ENCODE assay signal across 9 cellular contexts in the genomic region with DNA sequence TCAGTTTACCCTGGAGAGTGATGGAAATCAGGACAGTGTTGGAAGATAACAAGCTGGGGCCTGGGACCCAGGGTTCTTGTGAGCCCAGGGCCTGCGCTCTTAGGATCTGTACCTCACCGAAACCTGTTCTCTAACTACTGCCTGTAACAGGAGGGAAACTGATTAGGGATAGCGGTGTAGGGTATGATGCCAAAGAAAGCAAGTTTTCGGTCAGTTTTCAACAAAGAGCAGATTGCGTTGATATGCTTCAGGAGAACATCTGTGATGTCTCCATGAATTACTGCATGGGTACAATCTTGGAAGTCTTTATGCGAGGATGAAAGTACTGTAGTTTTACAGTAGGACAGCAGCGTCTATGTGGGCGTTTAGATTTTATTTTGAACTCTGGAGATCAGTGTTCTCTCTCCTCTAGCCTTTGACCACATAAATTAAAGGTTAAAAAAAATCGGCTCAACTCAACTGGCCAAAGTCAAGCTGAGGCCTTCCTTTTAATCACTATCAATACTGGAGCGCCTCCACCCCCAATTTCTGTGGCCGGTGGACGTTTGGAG.
DNase-seq lines count a peak whose midpoint lies in the region; ATAC-seq and TF ChIP-seq lines count a peak whose summit lies in the region.
"Had no signal": no experiment of that assay in that cellular context is flagged by ENCODE, and none has a peak within 500 bp of the region (broad histone marks: within the 10 kb centered on the region; RNA-seq: fewer than 3 reads in every experiment).

No MANE protein-coding gene starts in this region.

- peaks cover 4% of the 10 kb centered on the region for H3K36me3 Mint-ChIP-seq in activated naive CD8-positive, alpha-beta T cell

- peaks cover 40% of the 10 kb centered on the region for H3K27me3 ChIP-seq in iPS-15b (ENCODE audit: control insufficient read depth, insufficient read depth, low read length)

- ATAC-seq in HG03565 (IDR thresholded peaks at IDR 0.05; ENCODE audit: unreplicated experiment) = no peak

- H3K27ac Mint-ChIP-seq in activated naive CD8-positive, alpha-beta T cell = no peak overlapping the region

- CTCF ChIA-PET in HEK293 (lab: Yijun Ruan, JAX) = interaction anchor here (0.8 to 1.3 kb wide), 3 partner anchors 26 to 307 kb away, joined by 3 to 5 read pairs (median 4); no protein-coding TSS in a partner anchor

- peak overlapping the region; percentile 77 for H3K4me3 Mint-ChIP-seq in activated naive CD8-positive, alpha-beta T cell

- peaks cover 13% of the 10 kb centered on the region for H3K27me3 Mint-ChIP-seq in activated naive CD8-positive, alpha-beta T cell

- H3K4me3 ChIP-seq in HEK293 (ENCODE audit: low read depth, low read length) (peak overlapping the region; percentile 76), iPS-15b (ENCODE audit: low read depth, low read length) (peak overlapping the region; percentile 73), skin epidermis (peak overlapping the region; percentile 51 to 90 (median 67))

- POLR2A ChIA-PET in HEK293 (lab: Yijun Ruan, JAX) = interaction anchor here (0.5 to 1.7 kb wide), 2 partner anchors 106 to 320 kb away, joined by 4 to 6 read pairs; no protein-coding TSS in a partner anchor

- no peak overlapping the region for H3K9ac ChIP-seq in iPS-15b (ENCODE audit: low read depth, low read length)

- H3K4me1 ChIP-seq in HEK293 (ENCODE audit: control insufficient read depth, insufficient read depth, low read length) = peaks cover 8% of the 10 kb centered on the region; the same call in 1 of the 2 replicates
- peaks cover 8% of the 10 kb centered on the region for H3K4me1 ChIP-seq in iPS-15b (ENCODE audit: control insufficient read depth, insufficient read depth, low read length)

- H3K4me1 Mint-ChIP-seq in activated naive CD8-positive, alpha-beta T cell (ENCODE audit: low read depth) = peaks cover 65% of the 10 kb centered on the region

- H3K36me3 ChIP-seq in HEK293 (ENCODE audit: control insufficient read depth in 2 of 2, insufficient read depth in 1 of 2, low read length in 2 of 2) (no peaks in the 10 kb centered on the region), iPS-15b (ENCODE audit: control insufficient read depth, insufficient read depth, low read length) (no peaks in the 10 kb centered on the region)

- H3K27ac ChIP-seq in HEK293 (ENCODE audit: extremely low read depth, low read depth, low read length) (no peak overlapping the region), skin epidermis (peak overlapping the region in 17 of 21 experiments; percentile 57 to 98 (median 92))

- DNase-seq in T-helper 9 cell (no peak), posterior cingulate gyrus (no peak)
- DNase-seq in activated CD4-positive, CD25-positive, alpha-beta regulatory T cell treated with anti-CD3 and anti-CD28 coated beads, Interleukin-2, amount 50 U/mL, for 72 hours = no peak
- DNase-seq: NCI-H1436 treated with DMSO at 0.1 percent for 48 hours had no signal

- intact Hi-C loops in posterior cingulate gyrus (cut with DNase I) = loop anchor here (10.0 kb wide), 1 partner anchor 226 kb away; no protein-coding TSS in a partner anchor

- TF ChIP-seq CTCF in HEK293 (tag by site-specific recombination; IDR thresholded peaks at IDR 0.05) = no peak

- H3K9me3 ChIP-seq in HEK293 (ENCODE audit: control insufficient read depth, insufficient read depth, low read depth, low read length) (no peaks in the 10 kb centered on the region), iPS-15b (ENCODE audit: control insufficient read depth, insufficient read depth, low read length) (no peaks in the 10 kb centered on the region)

- no peaks in the 10 kb centered on the region for H3K9me3 Mint-ChIP-seq in activated naive CD8-positive, alpha-beta T cell (ENCODE audit: low read depth)

TF ChIP-seq in HEK293, 187 proteins besides CTCF, POLR2A, EP300 and RAD21:
- TF ChIP-seq OVOL3 (tag by site-specific recombination; IDR thresholded peaks at IDR 0.05) (no peak), HOXD13 (CRISPR knock-in tag; IDR thresholded peaks at IDR 0.05; ENCODE audit: borderline replicate concordance) (no peak), ZBTB1 (tag by site-specific recombination; IDR thresholded peaks at IDR 0.05) (no peak), ZNF658 (tag by site-specific recombination; IDR thresholded peaks at IDR 0.05) (no peak), PRDM10 (tag by site-specific recombination; IDR thresholded peaks at IDR 0.05) (no peak), ZNF341 (tag by site-specific recombination; IDR thresholded peaks at IDR 0.05; ENCODE audit: low read depth) (no peak), KLF7 (tag by site-specific recombination; IDR thresholded peaks at IDR 0.05; ENCODE audit: borderline replicate concordance) (no peak), ZNF473 (tag by site-specific recombination; IDR thresholded peaks at IDR 0.05) (no peak), GFI1B (tag by site-specific recombination; IDR thresholded peaks at IDR 0.05) (no peak), YY1 (tag by site-specific recombination; IDR thresholded peaks at IDR 0.05) (no peak), GLI4 (tag by site-specific recombination; IDR thresholded peaks at IDR 0.05) (no peak), ZNF704 (tag by site-specific recombination; IDR thresholded peaks at IDR 0.05) (no peak), ZNF514 (tag by site-specific recombination; IDR thresholded peaks at IDR 0.05) (no peak)
